Comparison of ENCODE assay signal across 8 cellular contexts in genomic region chr1:6785721-6786505, GRCh38. TPM values are rescaled to one million over a fixed set of nuclear protein-coding genes. Genes with fewer than 3 reads are reported as not detected.
A peak's percentile ranks its signal among the peaks of the same experiment; 100 is the strongest.
DNase-seq lines count a peak whose midpoint lies in the region; ATAC-seq, FAIRE-seq and TF ChIP-seq lines count a peak whose summit lies in the region.

No MANE protein-coding gene starts in this region.

- H3K36me3 ChIP-seq in kidney (ENCODE audit: control insufficient read depth in 1 of 2, insufficient read depth in 2 of 2, low read length in 2 of 2): no peaks in the 10 kb centered on the region

- H3K27ac ChIP-seq in kidney (ENCODE audit: low read depth in 2 of 2, low read length in 2 of 2): peak overlapping the region; percentile 59

- ATAC-seq in HG02763 (IDR thresholded peaks at IDR 0.05; ENCODE audit: unreplicated experiment): peak; percentile 19

- peak overlapping the region; percentile 87 for H3K4me3 Mint-ChIP-seq in T-helper 2 cell treated with Interferon-gamma antibody and Interleukin-4, amounts not matched to agents 5 μg/mL and 100 μg/mL, for 36 hours

- H3K4me1 Mint-ChIP-seq in T-helper 2 cell treated with Interferon-gamma antibody and Interleukin-4, amounts not matched to agents 5 μg/mL and 100 μg/mL, for 36 hours (ENCODE audit: low read depth): peaks cover 32% of the 10 kb centered on the region

- peaks cover 2% of the 10 kb centered on the region for H3K36me3 Mint-ChIP-seq in T-helper 2 cell treated with Interferon-gamma antibody and Interleukin-4, amounts not matched to agents 5 μg/mL and 100 μg/mL, for 36 hours (ENCODE audit: low read depth)

- H3K9me3 Mint-ChIP-seq in T-helper 2 cell treated with Interferon-gamma antibody and Interleukin-4, amounts not matched to agents 5 μg/mL and 100 μg/mL, for 36 hours: no peaks in the 10 kb centered on the region

- H3K9ac ChIP-seq in kidney (ENCODE audit: low read length in 2 of 2): peak overlapping the region; percentile 76 to 78

- H3K27ac Mint-ChIP-seq in T-helper 2 cell treated with Interferon-gamma antibody and Interleukin-4, amounts not matched to agents 5 μg/mL and 100 μg/mL, for 36 hours: peak overlapping the region; percentile 96

- in situ Hi-C loops in Caki2 (cut with HindIII; ENCODE audit: low pct_unique_long_range_greater_than_20kb, low sequenced_read_pairs): no loop called here

- no peaks in the 10 kb centered on the region for H3K9me3 ChIP-seq in kidney (ENCODE audit: control insufficient read depth in 1 of 2, low read length in 2 of 2)

- DNase-seq in Caki2 (ENCODE audit: low read depth) (peak; percentile 20), cardiac fibroblast (ENCODE audit: low read depth in 2 of 2) (peak in 1 of 2 donors; percentile 47), kidney (peak; percentile 84), NCI-H526 treated with DMSO at 0.1 percent for 48 hours (lab: John Stamatoyannopoulos, UW) (no peak)
- DNase-seq in T-helper 2 cell treated with Interferon-gamma antibody and Interleukin-4, amounts not matched to agents 5 μg/mL and 100 μg/mL, for 36 hours (ENCODE audit: low spot score): peak; percentile 50
- DNase-seq in stimulated activated CD4-positive, alpha-beta T cell treated with anti-CD3 and anti-CD28 coated beads, Interleukin-2, amount 100 ng/mL, for 24 hours: peak; percentile 48 to 56
- no peak for DNase-seq in NK-92 treated with Interleukin-12 subunit alpha and Interleukin-12 subunit beta, amount 100 ng/mL, for 24 hours (lab: John Stamatoyannopoulos, UW)

- H3K4me3 ChIP-seq in cardiac fibroblast (replicated peaks in 1 of 2; ENCODE audit: low read depth in 2 of 2, low read length in 2 of 2): peak overlapping the region; percentile 70 to 75
- peak overlapping the region; percentile 80 to 81 for H3K4me3 ChIP-seq in kidney (ENCODE audit: low read length in 2 of 2)

- TF ChIP-seq CTCF in cardiac fibroblast (IDR thresholded peaks at IDR 0.05; ENCODE audit: low read depth, low read length) (no peak), kidney (IDR thresholded peaks at IDR 0.05; ENCODE audit: borderline replicate concordance, extremely low read depth, insufficient read depth) (no peak)

- FAIRE-seq in kidney (lab: Jason Lieb, UNC): no peak

- peaks cover 7% of the 10 kb centered on the region for H3K27me3 Mint-ChIP-seq in T-helper 2 cell treated with Interferon-gamma antibody and Interleukin-4, amounts not matched to agents 5 μg/mL and 100 μg/mL, for 36 hours (ENCODE audit: low read depth)

- H3K4me1 ChIP-seq in kidney (ENCODE audit: control insufficient read depth in 1 of 2, insufficient read depth in 1 of 2, low read depth in 1 of 2, low read length in 2 of 2): peaks cover 10 to 16% of the 10 kb centered on the region in 2 donors

- intact Hi-C loops in kidney (cut with DNase I): no loop called here

RNA-seq across cellular contexts. Expression of gene CAMTA1, which starts 0.7 kb away (rescaled TPM):
- total RNA-seq in Caki2 (2014; rRNA removed; shearing (Covaris generic); ENCODE audit: low replicate concordance): 102 and 152 TPM in 2 replicates
- total RNA-seq in kidney: 79.0 TPM
- polyA plus RNA-seq in kidney (ENCODE audit: insufficient read depth, low read depth, low replicate concordance): 170 TPM

Comparison
In these comparisons a context has a peak if more than half of its experiments do, and no peak if none do; other contexts are left out.
1. DNase-seq: peak in Caki2 (single experiment), T-helper 2 cell treated with Interferon-gamma antibody and Interleukin-4, amounts not matched to agents 5 μg/mL and 100 μg/mL, for 36 hours (single experiment), kidney (single experiment) and stimulated activated CD4-positive, alpha-beta T cell treated with anti-CD3 and anti-CD28 coated beads, Interleukin-2, amount 100 ng/mL, for 24 hours (2 of 2); none in NK-92 treated with Interleukin-12 subunit alpha and Interleukin-12 subunit beta, amount 100 ng/mL, for 24 hours (single experiment) and NCI-H526 treated with DMSO at 0.1 percent for 48 hours (single experiment).